18 cellular contexts compared by ENCODE assay signal in genomic region chr3:53230041-53230621, GRCh38. TPM values are rescaled to one million over a fixed set of nuclear protein-coding genes. Genes with fewer than 3 reads are reported as not detected.
DNase-seq lines count a peak whose midpoint lies in the region; ATAC-seq and TF ChIP-seq lines count a peak whose summit lies in the region.
"Had no signal": no experiment of that assay in that cellular context is flagged by ENCODE, and none has a peak within 500 bp of the region (broad histone marks: within the 10 kb centered on the region; RNA-seq: fewer than 3 reads in every experiment).

No MANE protein-coding gene starts in this region.

- ATAC-seq in GM19023 (IDR thresholded peaks at IDR 0.05; ENCODE audit: unreplicated experiment) = no peak
- ATAC-seq: esophagus mucosa, heart left ventricle had no signal

- no peaks in the 10 kb centered on the region for H4K20me1 ChIP-seq in OCI-LY7 (ENCODE audit: insufficient read depth, low read length)

- intact Hi-C loops in CD14-positive monocyte (cut with micrococcal nuclease) (no loop called here), OCI-LY7 (cut with micrococcal nuclease; ENCODE audit: unreplicated experiment) (no loop called here)

- peaks cover 17% of the 10 kb centered on the region for H3K4me1 Mint-ChIP-seq in CD14-positive monocyte

- peaks cover 99% of the 10 kb centered on the region for H3K36me3 ChIP-seq in OCI-LY7 (ENCODE audit: insufficient read depth, low read length)
- H3K36me3 ChIP-seq in kidney epithelial cell (ENCODE audit: control insufficient read depth, insufficient read depth, low read length) = peaks cover 33% of the 10 kb centered on the region

- CTCF ChIA-PET in OCI-LY7 (lab: Charles Lee; ENCODE audit: unreplicated experiment) = no interaction called here

- H3K4me3 ChIP-seq in OCI-LY7 (ENCODE audit: low read depth, low read length, poor library complexity, severe bottlenecking) (no peak overlapping the region), kidney epithelial cell (ENCODE audit: low read depth, low read length) (no peak overlapping the region)
- H3K4me3 ChIP-seq: ascending aorta, heart left ventricle, SJSA1, stomach had no signal

- H3K9me2 ChIP-seq in OCI-LY7 (ENCODE audit: insufficient read depth, low read length) = no peaks in the 10 kb centered on the region

- H2AFZ ChIP-seq in OCI-LY7 (ENCODE audit: low read length) = no peak overlapping the region

- no TSS peak for BruUV-seq in OCI-LY7 (replicated peaks; lab: Mats Ljungman, UMichigan)

- no peaks in the 10 kb centered on the region for H3K9me3 ChIP-seq in OCI-LY7 (ENCODE audit: low read length)
- H3K9me3 ChIP-seq: ascending aorta, heart left ventricle, SJSA1, stomach had no signal

- peak overlapping the region in 4 of 7 donors; percentile 16 to 83 (median 49) for H3K27ac Mint-ChIP-seq in CD14-positive monocyte
- H3K27ac Mint-ChIP-seq: activated CD4-positive, alpha-beta memory T cell treated with anti-CD3 and anti-CD28 coated beads, Interleukin-2, amount 10 ng/mL, durations not matched to agents 7 days and 5 days had no signal

- POLR2A ChIA-PET in OCI-LY7 (lab: Charles Lee) = no interaction called here

- no peak overlapping the region for H3K27ac ChIP-seq in OCI-LY7 (ENCODE audit: low read depth, low read length, poor library complexity, severe bottlenecking)
- H3K27ac ChIP-seq: ascending aorta, heart left ventricle, SJSA1, stomach had no signal

- no peak overlapping the region for H3K4me3 Mint-ChIP-seq in CD14-positive monocyte
- H3K4me3 Mint-ChIP-seq: activated CD4-positive, alpha-beta memory T cell treated with anti-CD3 and anti-CD28 coated beads, Interleukin-2, amount 10 ng/mL, durations not matched to agents 7 days and 5 days had no signal

- no peaks in the 10 kb centered on the region for H3K27me3 ChIP-seq in kidney epithelial cell (ENCODE audit: control insufficient read depth, insufficient read depth, low read length)
- H3K27me3 ChIP-seq: ascending aorta, heart left ventricle, SJSA1, stomach had no signal

- no peaks in the 10 kb centered on the region for H3K4me1 ChIP-seq in OCI-LY7 (ENCODE audit: insufficient read depth, low read length, poor library complexity, severe bottlenecking)
- H3K4me1 ChIP-seq: ascending aorta, SJSA1, stomach had no signal

- H3K36me3 Mint-ChIP-seq in CD14-positive monocyte = peaks cover 93 to 100% of the 10 kb centered on the region in 2 donors

- TF ChIP-seq CTCF in CD14-positive monocyte (IDR thresholded peaks at IDR 0.05) (no peak), GM12873 (IDR thresholded peaks at IDR 0.05; ENCODE audit: insufficient read depth, low read depth, low read length, missing control alignments) (peak; percentile 13), OCI-LY7 (conservative IDR thresholded peaks at IDR 0.05; ENCODE audit: low read length) (peak; percentile 62), kidney epithelial cell (IDR thresholded peaks at IDR 0.05; ENCODE audit: insufficient read depth, low read length, poor library complexity, severe bottlenecking) (peak; percentile 33)

- peaks cover 0 to 2% (median 0%) of the 10 kb centered on the region in 7 donors for H3K9me3 Mint-ChIP-seq in CD14-positive monocyte
- H3K9me3 Mint-ChIP-seq: activated CD4-positive, alpha-beta memory T cell treated with anti-CD3 and anti-CD28 coated beads, Interleukin-2, amount 10 ng/mL, durations not matched to agents 7 days and 5 days had no signal

- no peaks in the 10 kb centered on the region for H3K27me3 Mint-ChIP-seq in CD14-positive monocyte (ENCODE audit: low read depth in 3 of 3)
- H3K27me3 Mint-ChIP-seq: activated CD4-positive, alpha-beta memory T cell treated with anti-CD3 and anti-CD28 coated beads, Interleukin-2, amount 10 ng/mL, durations not matched to agents 7 days and 5 days had no signal

- H3K79me2 ChIP-seq in OCI-LY7 (ENCODE audit: insufficient read depth, low read depth, low read length) = no peaks in the 10 kb centered on the region

- peak; percentile 27 for DNase-seq in CD14-positive monocyte (ENCODE audit: low spot score)
- DNase-seq in OCI-LY7 (ENCODE audit: low spot score) = peak; percentile 38
- DNase-seq in kidney epithelial cell (ENCODE audit: low read depth) = no peak
- DNase-seq in NOMO-1 treated with dmso at 0.1 percent for 144 hours (lab: John Stamatoyannopoulos, UW; ENCODE audit: unreplicated experiment) = no peak
- no peak for DNase-seq in HUDEP-2 (lab: John Stamatoyannopoulos, UW; ENCODE audit: unreplicated experiment in 76 of 76)
- no peak for DNase-seq in MV-4-11 (lab: John Stamatoyannopoulos, UW)
- DNase-seq: activated CD4-positive, alpha-beta memory T cell treated with anti-CD3 and anti-CD28 coated beads, Interleukin-2, amount 10 ng/mL, durations not matched to agents 7 days and 5 days; dermis blood vessel endothelial cell; EL; NCI-H2171 treated with DMSO at 0.1 percent for 48 hours; stimulated activated CD4-positive, alpha-beta T cell treated with anti-CD3 and anti-CD28 coated beads, Interleukin-12 subunit alpha, Interleukin-12 subunit beta, amount 100 ng/mL, for 4 hours; stomach had no signal

- no peak overlapping the region for H3K4me2 ChIP-seq in OCI-LY7 (ENCODE audit: low read length)

RNA-seq across cellular contexts. Expression of gene TKT, which starts 25.7 kb away (rescaled TPM):
- 100 to 1,000 TPM; 562 to 582 TPM for polyA plus RNA-seq in CD14-positive monocyte
- total RNA-seq in OCI-LY7 (2014; rRNA removed; shearing (Covaris generic)) = 248 and 325 TPM in 2 replicates
- total RNA-seq in OCI-LY7 (2022) (386 and 415 TPM in 2 replicates), kidney epithelial cell (368 and 373 TPM in 2 replicates)

Comparison
In these comparisons a context has a peak if more than half of its experiments do, and no peak if none do; other contexts are left out.
1. DNase-seq: peak in CD14-positive monocyte (single experiment) and OCI-LY7 (single experiment); none in kidney epithelial cell (single experiment), NOMO-1 treated with dmso at 0.1 percent for 144 hours (single experiment), HUDEP-2 (0 of 76) and MV-4-11 (single experiment).